Comparison of ENCODE assay signal across 17 cellular contexts in genomic region chrX:57930051-57930450, GRCh38. TPM values are rescaled to one million over a fixed set of nuclear protein-coding genes. Genes with fewer than 3 reads are reported as not detected.
DNase-seq lines count a peak whose midpoint lies in the region; ATAC-seq, FAIRE-seq and TF ChIP-seq lines count a peak whose summit lies in the region.
"Had no signal": no experiment of that assay in that cellular context is flagged by ENCODE, and none has a peak within 500 bp of the region (broad histone marks: within the 10 kb centered on the region; RNA-seq: fewer than 3 reads in every experiment).

No MANE protein-coding gene starts in this region.

- peaks cover 22% of the 10 kb centered on the region for H3K4me1 ChIP-seq in MM.1S (ENCODE audit: low read length)

- H3K4me2 ChIP-seq in MM.1S (ENCODE audit: low read depth, low read length): no peak overlapping the region
- H3K4me2 ChIP-seq: BLaER1 treated with 17β-estradiol and CSF1 and Interleukin-3, amounts not matched to agents 10 nM and 100 nM had no signal

- H3K27me3 ChIP-seq in MM.1S (replicated peaks; ENCODE audit: insufficient read depth, low read length) (no peaks in the 10 kb centered on the region), bronchial epithelial cell (ENCODE audit: control insufficient read depth, insufficient read depth, low read length) (no peaks in the 10 kb centered on the region)
- H3K27me3 ChIP-seq: BLaER1 treated with 17β-estradiol and CSF1 and Interleukin-3, amounts not matched to agents 10 nM and 100 nM had no signal

- no peak for DNase-seq in activated CD4-positive, CD25-positive, alpha-beta regulatory T cell treated with anti-CD3 and anti-CD28 coated beads, Interleukin-2, amount 50 U/mL, for 72 hours
- DNase-seq in MM.1S: peak; percentile 37
- DNase-seq in bronchial epithelial cell (ENCODE audit: low read depth): peak; percentile 74
- DNase-seq in fibroblast of mammary gland (ENCODE audit: low read depth): peak; percentile 27
- DNase-seq in stimulated activated naive CD4-positive, alpha-beta T cell (lab: John Stamatoyannopoulos, UW): no peak
- DNase-seq in DMS153 treated with DMSO at 0.1 percent for 48 hours (lab: John Stamatoyannopoulos, UW; ENCODE audit: unreplicated experiment): no peak
- DNase-seq in D341Med (ENCODE audit: low spot score): no peak
- DNase-seq: 8988T; CD8-positive, alpha-beta T cell; DMS79; NCI-H1105; NCI-H2029; NCI-H2227 treated with DMSO at 0.1 percent for 48 hours; NCI-H510A had no signal

- no peak overlapping the region for H3K9ac ChIP-seq in MM.1S (ENCODE audit: low read length)

- no peaks in the 10 kb centered on the region for H3K79me2 ChIP-seq in MM.1S (ENCODE audit: low read length)

- no peaks in the 10 kb centered on the region for H4K20me1 ChIP-seq in MM.1S (ENCODE audit: insufficient read depth, low read length)
- H4K20me1 ChIP-seq: BLaER1 treated with 17β-estradiol and CSF1 and Interleukin-3, amounts not matched to agents 10 nM and 100 nM had no signal

- no peaks in the 10 kb centered on the region for H3K9me2 ChIP-seq in MM.1S (replicated peaks; ENCODE audit: insufficient read depth, low read length)

- TF ChIP-seq CTCF in MM.1S (IDR thresholded peaks at IDR 0.05; ENCODE audit: low read length): no peak
- TF ChIP-seq CTCF in bronchial epithelial cell (IDR thresholded peaks at IDR 0.05; ENCODE audit: insufficient read depth, low read length, severe bottlenecking): no peak
- TF ChIP-seq CTCF in fibroblast of mammary gland (conservative IDR thresholded peaks at IDR 0.05; ENCODE audit: control insufficient read depth, insufficient read depth, low read depth, low read length): no peak

- H3K27ac ChIP-seq in MM.1S (ENCODE audit: low read length): peak overlapping the region; percentile 36; the same call in 1 of the 2 replicates
- H3K27ac ChIP-seq: BLaER1 treated with 17β-estradiol and CSF1 and Interleukin-3, amounts not matched to agents 10 nM and 100 nM had no signal

- peak overlapping the region; percentile 26; the same call in 1 of the 2 replicates for H2AFZ ChIP-seq in MM.1S (ENCODE audit: low read length)

- H3K4me3 ChIP-seq in MM.1S (ENCODE audit: low read length) (no peak overlapping the region), bronchial epithelial cell (ENCODE audit: low read depth, low read length) (no peak overlapping the region), fibroblast of mammary gland (ENCODE audit: control insufficient read depth, low read depth, low read length) (no peak overlapping the region)
- H3K4me3 ChIP-seq: BLaER1 treated with 17β-estradiol and CSF1 and Interleukin-3, amounts not matched to agents 10 nM and 100 nM had no signal

- H3K36me3 ChIP-seq in MM.1S (replicated peaks; ENCODE audit: insufficient read depth, low read length) (no peaks in the 10 kb centered on the region), bronchial epithelial cell (ENCODE audit: control insufficient read depth, insufficient read depth, low read length) (no peaks in the 10 kb centered on the region)
- H3K36me3 ChIP-seq: BLaER1 treated with 17β-estradiol and CSF1 and Interleukin-3, amounts not matched to agents 10 nM and 100 nM had no signal

- no peaks in the 10 kb centered on the region for H3K9me3 ChIP-seq in MM.1S (replicated peaks; ENCODE audit: insufficient read depth, low read length)
- H3K9me3 ChIP-seq: BLaER1 treated with 17β-estradiol and CSF1 and Interleukin-3, amounts not matched to agents 10 nM and 100 nM had no signal

- ATAC-seq in activated CD4-positive, CD25-positive, alpha-beta regulatory T cell treated with anti-CD3 and anti-CD28 coated beads, Interleukin-2, amount 50 U/mL, for 24 hours: peak; percentile 28 to 33
- ATAC-seq: CD8-positive, alpha-beta T cell; Right ventricle myocardium inferior had no signal

- no peaks in the 10 kb centered on the region for H3F3A ChIP-seq in MM.1S (ENCODE audit: insufficient read depth, low read length)

- FAIRE-seq in bronchial epithelial cell (lab: Jason Lieb, UNC): no peak

RNA-seq across cellular contexts. Expression of gene ZXDA, which starts 19.8 kb away (rescaled TPM):
- total RNA-seq in bronchial epithelial cell: 7.7 and 8.4 TPM in 2 replicates

Comparison
In these comparisons a context has a peak if more than half of its experiments do, and no peak if none do; other contexts are left out.
1. DNase-seq: peak in MM.1S (single experiment), bronchial epithelial cell (single experiment) and fibroblast of mammary gland (single experiment); none in activated CD4-positive, CD25-positive, alpha-beta regulatory T cell treated with anti-CD3 and anti-CD28 coated beads, Interleukin-2, amount 50 U/mL, for 72 hours (single experiment), stimulated activated naive CD4-positive, alpha-beta T cell (0 of 6), DMS153 treated with DMSO at 0.1 percent for 48 hours (single experiment) and D341Med (single experiment).